Comparison of ENCODE assay signal across 19 cellular contexts in genomic region chr15:51947124-51947523, GRCh38.
"Had no signal": no experiment of that assay in that cellular context is flagged by ENCODE, and none has a peak within 500 bp of the region (broad histone marks: within the 10 kb centered on the region; RNA-seq: fewer than 3 reads in every experiment).

No MANE protein-coding gene starts in this region.

- H3K27me3 ChIP-seq: gastroesophageal sphincter, heart right ventricle, right atrium auricular region, tibial nerve, uterus had no signal

- H3K4me3 Mint-ChIP-seq: activated B cell treated with CpG ODN at 0.5 μM for 24 hours, endodermal cell, nephron progenitor cell, T-cell had no signal

- H3K9me3 Mint-ChIP-seq: activated B cell treated with CpG ODN at 0.5 μM for 24 hours, endodermal cell, nephron progenitor cell, T-cell had no signal

- ATAC-seq: gastroesophageal sphincter, heart right ventricle, left colon, lower lobe of right lung, T-cell had no signal

- H3K4me1 ChIP-seq: gastroesophageal sphincter, heart right ventricle, lower lobe of right lung, right atrium auricular region, uterus had no signal

- H3K4me3 ChIP-seq: gastroesophageal sphincter, heart right ventricle, lower lobe of right lung, right atrium auricular region, tibial nerve, uterus had no signal

- H3K4me1 Mint-ChIP-seq: activated B cell treated with CpG ODN at 0.5 μM for 24 hours, endodermal cell had no signal

- H3K9me3 ChIP-seq: gastroesophageal sphincter, heart right ventricle, lower lobe of right lung, right atrium auricular region, tibial nerve, uterus had no signal

- H3K36me3 ChIP-seq: uterus had no signal

- DNase-seq: activated B cell treated with CpG ODN at 0.5 μM for 24 hours; activated CD4-positive, alpha-beta T cell treated with anti-CD3 and anti-CD28 coated beads, Interleukin-2, amount 50 U/mL, for 48 hours; activated CD8-positive, alpha-beta memory T cell treated with anti-CD3 and anti-CD28 coated beads, Interleukin-2, amount 50 U/mL, for 48 hours; activated effector memory CD4-positive, alpha-beta T cell treated with anti-CD3 and anti-CD28 coated beads, Interleukin-2, amount 50 U/mL, for 16 hours; endodermal cell; erythroblast; heart right ventricle; left colon; lower lobe of right lung; nephron progenitor cell; stimulated activated CD4-positive, alpha-beta T cell treated with anti-CD3 and anti-CD28 coated beads, Interleukin-4, amount 100 ng/mL, for 24 hours; stimulated activated naive CD4-positive, alpha-beta T cell treated with Interleukin-2 at 50 U/mL for 16 hours; substantia nigra; T-cell; uterus had no signal

- H3K27ac Mint-ChIP-seq: activated B cell treated with CpG ODN at 0.5 μM for 24 hours, endodermal cell, progenitor cell of endocrine pancreas had no signal

- H3K27ac ChIP-seq: gastroesophageal sphincter, heart right ventricle, lower lobe of right lung, right atrium auricular region, tibial nerve, uterus had no signal

- H3K27me3 Mint-ChIP-seq: activated B cell treated with CpG ODN at 0.5 μM for 24 hours, progenitor cell of endocrine pancreas, T-cell had no signal
